23 cellular contexts compared by ENCODE assay signal in genomic region chr7:134313543-134313942, GRCh38.
"Had no signal": no experiment of that assay in that cellular context is flagged by ENCODE, and none has a peak within 500 bp of the region (broad histone marks: within the 10 kb centered on the region; RNA-seq: fewer than 3 reads in every experiment).

No MANE protein-coding gene starts in this region.

- H3K27me3 Mint-ChIP-seq: activated CD4-positive, alpha-beta T cell treated with anti-CD3 and anti-CD28 coated beads, Interleukin-2, amount 10 ng/mL, durations not matched to agents 24 days and 14 days; activated T-cell treated with anti-CD3 and anti-CD28 coated beads, Interleukin-2, amount 50 U/mL, for 24 hours had no signal

- H3K27ac Mint-ChIP-seq: activated CD4-positive, alpha-beta T cell treated with anti-CD3 and anti-CD28 coated beads, Interleukin-2, amount 10 ng/mL, durations not matched to agents 24 days and 14 days; activated CD8-positive, alpha-beta T cell treated with anti-CD3 and anti-CD28 coated beads, Interleukin-2, amount 10 ng/mL, durations not matched to agents 7 days and 5 days; activated naive CD4-positive, alpha-beta T cell treated with anti-CD3 and anti-CD28 coated beads for 36 hours; activated naive CD4-positive, alpha-beta T cell treated with anti-CD3 and anti-CD28 coated beads, Interleukin-2, amount 50 U/mL, for 72 hours; activated T-cell treated with anti-CD3 and anti-CD28 coated beads, Interleukin-2, amount 50 U/mL, for 24 hours; activated T-helper 2 cell treated with anti-CD3 and anti-CD28 coated beads, Interferon-gamma antibody, Interleukin-2, Interleukin-4, amounts not matched to agents 10 μg/mL and 5 μg/mL and 100 μg/mL, durations not matched to agents 14 hours and 24 hours and 36 hours had no signal

- DNase-seq: activated CD4-positive, alpha-beta T cell treated with anti-CD3 and anti-CD28 coated beads, Interleukin-2, amount 10 ng/mL, durations not matched to agents 24 days and 14 days; activated CD4-positive, alpha-beta T cell treated with anti-CD3 and anti-CD28 coated beads, Interleukin-2, amount 50 U/mL, for 48 hours; activated CD8-positive, alpha-beta T cell treated with anti-CD3 and anti-CD28 coated beads, Interleukin-2, amount 10 ng/mL, durations not matched to agents 7 days and 5 days; activated gamma-delta T cell treated with Interleukin-2 at 50 U/mL for 16 hours; activated naive CD4-positive, alpha-beta T cell treated with anti-CD3 and anti-CD28 coated beads for 36 hours; activated T-cell treated with anti-CD3 and anti-CD28 coated beads, Interleukin-2, amount 50 U/mL, for 24 hours; adrenal gland; body of pancreas; Kasumi-1; KG1; NCI-H1105; NCI-H1417 treated with DMSO at 0.1 percent for 48 hours; NCI-H187 treated with DMSO at 0.1 percent for 48 hours; NCI-H345; NCI-H524 treated with DMSO at 0.1 percent for 48 hours; NK-92 treated with Interleukin-12 subunit alpha and Interleukin-12 subunit beta, amount 100 ng/mL, for 24 hours; PC-9; Right ventricle myocardium superior; T1000 had no signal

- H3K36me3 ChIP-seq: adrenal gland, breast epithelium had no signal

- H3K4me2 ChIP-seq: PC-9 had no signal

- H3K4me1 ChIP-seq: breast epithelium had no signal

- H2AFZ ChIP-seq: PC-9 had no signal

- H3K9me3 ChIP-seq: adrenal gland, body of pancreas, breast epithelium had no signal

- ATAC-seq: activated CD8-positive, alpha-beta T cell treated with anti-CD3 and anti-CD28 coated beads, Interleukin-2, amount 10 ng/mL, durations not matched to agents 7 days and 5 days; activated naive CD4-positive, alpha-beta T cell treated with anti-CD3 and anti-CD28 coated beads, Interleukin-2, amount 50 U/mL, for 72 hours; body of pancreas had no signal

- H3K27ac ChIP-seq: adrenal gland, body of pancreas, breast epithelium, PC-9 had no signal

- H3K9me3 Mint-ChIP-seq: activated CD4-positive, alpha-beta T cell treated with anti-CD3 and anti-CD28 coated beads, Interleukin-2, amount 10 ng/mL, durations not matched to agents 24 days and 14 days; activated naive CD4-positive, alpha-beta T cell treated with anti-CD3 and anti-CD28 coated beads for 36 hours; activated naive CD4-positive, alpha-beta T cell treated with anti-CD3 and anti-CD28 coated beads, Interleukin-2, amount 50 U/mL, for 72 hours; activated T-cell treated with anti-CD3 and anti-CD28 coated beads, Interleukin-2, amount 50 U/mL, for 24 hours; activated T-helper 2 cell treated with anti-CD3 and anti-CD28 coated beads, Interferon-gamma antibody, Interleukin-2, Interleukin-4, amounts not matched to agents 10 μg/mL and 5 μg/mL and 100 μg/mL, durations not matched to agents 14 hours and 24 hours and 36 hours had no signal

- H3K4me3 ChIP-seq: adrenal gland, body of pancreas, breast epithelium, PC-9 had no signal

- H3K4me3 Mint-ChIP-seq: activated CD4-positive, alpha-beta T cell treated with anti-CD3 and anti-CD28 coated beads, Interleukin-2, amount 10 ng/mL, durations not matched to agents 24 days and 14 days; activated CD8-positive, alpha-beta T cell treated with anti-CD3 and anti-CD28 coated beads, Interleukin-2, amount 10 ng/mL, durations not matched to agents 7 days and 5 days; activated naive CD4-positive, alpha-beta T cell treated with anti-CD3 and anti-CD28 coated beads for 36 hours; activated T-cell treated with anti-CD3 and anti-CD28 coated beads, Interleukin-2, amount 50 U/mL, for 24 hours had no signal

- H3K27me3 ChIP-seq: adrenal gland, body of pancreas, breast epithelium had no signal

- FAIRE-seq: astrocyte had no signal
